In genomic region chr19:23046743-23047142, GRCh38 we compare ENCODE assay signal across 40 cellular contexts. TPM values are rescaled to one million over a fixed set of nuclear protein-coding genes. Genes with fewer than 3 reads are reported as not detected.
"Had no signal": no experiment of that assay in that cellular context is flagged by ENCODE, and none has a peak within 500 bp of the region (broad histone marks: within the 10 kb centered on the region; RNA-seq: fewer than 3 reads in every experiment).

No MANE protein-coding gene starts in this region.

- DNase-seq: Karpas-422, Kasumi-1, MG63, MM.1S, MV-4-11, NCI-H1048, NCI-H1092, NCI-H1092 treated with DMSO at 0.1 percent for 48 hours, NCI-H1105, NCI-H1105 treated with DMSO at 0.1 percent for 48 hours, NCI-H1417, NCI-H1417 treated with DMSO at 0.1 percent for 48 hours, NCI-H1436, NCI-H1436 treated with DMSO at 0.1 percent for 48 hours, NCI-H146, NCI-H1694, NCI-H1694 treated with DMSO at 0.1 percent for 48 hours, NCI-H187, NCI-H187 treated with DMSO at 0.1 percent for 48 hours, NCI-H1930, NCI-H2029, NCI-H2029 treated with DMSO at 0.1 percent for 48 hours, NCI-H2081, NCI-H2081 treated with DMSO at 0.1 percent for 48 hours, NCI-H2107, NCI-H2171, NCI-H2171 treated with DMSO at 0.1 percent for 48 hours, NCI-H2227 treated with DMSO at 0.1 percent for 48 hours, NCI-H226, NCI-H345, NCI-H446, NCI-H446 treated with DMSO at 0.1 percent for 48 hours, NCI-H510A, NCI-H510A treated with DMSO at 0.1 percent for 48 hours, NCI-H524, NCI-H524 treated with DMSO at 0.1 percent for 48 hours had no signal

- H3K36me3 ChIP-seq: MG63 had no signal

- H3K9me3 ChIP-seq: MG63 had no signal

- H3K27me3 ChIP-seq: MG63 had no signal

- H3K4me3 ChIP-seq: MG63 had no signal

RNA-seq across cellular contexts. Expression of gene ZNF728, which starts 43.8 kb away (rescaled TPM):
- total RNA-seq: LHCN-M2, M059J, MCF 10A, NCI-H460 had no signal
